ENCODE assay signal across 8 cellular contexts in the genomic region with DNA sequence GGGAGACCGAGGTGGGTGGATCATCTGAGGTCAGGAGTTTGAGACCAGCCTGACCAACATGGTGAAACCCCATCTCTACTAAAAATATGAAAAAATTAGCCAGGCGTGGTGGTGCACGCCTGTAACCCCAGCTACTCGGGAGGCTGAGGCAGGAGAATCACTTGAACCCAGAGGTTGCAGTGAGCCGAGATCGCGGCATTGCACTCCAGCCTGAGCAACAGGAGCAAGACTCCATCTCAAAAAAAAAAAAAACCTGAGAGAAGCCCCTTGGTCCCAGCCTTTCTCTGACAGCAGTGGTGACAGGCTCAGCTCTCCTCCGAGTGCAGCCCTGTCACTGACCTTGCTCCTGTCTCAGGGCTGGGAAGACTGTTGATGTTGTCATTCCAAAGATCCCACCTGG. TPM values are rescaled to one million over a fixed set of nuclear protein-coding genes. Genes with fewer than 3 reads are reported as not detected.
A peak's percentile ranks its signal among the peaks of the same experiment; 100 is the strongest.
DNase-seq lines count a peak whose midpoint lies in the region; ATAC-seq, FAIRE-seq and TF ChIP-seq lines count a peak whose summit lies in the region.
"Not testable (repeated sequence)": the region's sequence is repeated elsewhere in the genome, so short reads cannot be mapped to it uniquely, and the experiment has no call there.

No MANE protein-coding gene starts in this region.

- H3K9me3 Mint-ChIP-seq in CD8-positive, alpha-beta T cell; activated T-cell treated with anti-CD3 and anti-CD28 coated beads, Interleukin-2, amount 50 U/mL, for 72 hours: not testable (repeated sequence)

- DNase-seq in CD8-positive, alpha-beta T cell; PC-3; activated T-cell treated with anti-CD3 and anti-CD28 coated beads, Interleukin-2, amount 50 U/mL, for 72 hours; keratinocyte (ENCODE audit: low read depth, low spot score); transverse colon: not testable (repeated sequence)

- not testable (repeated sequence) for BruUV-seq in PC-3 (replicated peaks; lab: Mats Ljungman, UMichigan)

- H3K4me1 Mint-ChIP-seq in CD8-positive, alpha-beta T cell (ENCODE audit: low read depth) = peaks cover 48% of the 10 kb centered on the region
- peaks cover 44% of the 10 kb centered on the region for H3K4me1 Mint-ChIP-seq in activated T-cell treated with anti-CD3 and anti-CD28 coated beads, Interleukin-2, amount 50 U/mL, for 72 hours (ENCODE audit: low read depth)

- not testable (repeated sequence) for H2AFZ ChIP-seq in PC-3 (ENCODE audit: low read length); keratinocyte (ENCODE audit: control insufficient read depth, low read length)

- H3K4me1 ChIP-seq in CD8-positive, alpha-beta T cell (ENCODE audit: insufficient read depth, low read length) = peaks cover 52% of the 10 kb centered on the region
- peaks cover 22% of the 10 kb centered on the region for H3K4me1 ChIP-seq in PC-3 (ENCODE audit: insufficient read depth, low read length)
- peaks cover 22% of the 10 kb centered on the region for H3K4me1 ChIP-seq in keratinocyte (ENCODE audit: control insufficient read depth, extremely low read depth, insufficient read depth, low read length)
- H3K4me1 ChIP-seq in mucosa of stomach (ENCODE audit: control insufficient read depth, insufficient read depth, low read length) = peaks cover 35% of the 10 kb centered on the region
- peaks cover 6 to 44% (median 25%) of the 10 kb centered on the region in 4 donors for H3K4me1 ChIP-seq in transverse colon

- not testable (repeated sequence) for H3K4me3 ChIP-seq in CD8-positive, alpha-beta T cell (ENCODE audit: low read depth, low read length); PC-3 (ENCODE audit: low read length); keratinocyte (ENCODE audit: control insufficient read depth in 2 of 3, extremely low read depth in 1 of 3, insufficient read depth in 2 of 3, low read depth in 1 of 3, low read length in 3 of 3); mucosa of stomach (ENCODE audit: low read length); transverse colon

- not testable (repeated sequence) for H3K27me3 Mint-ChIP-seq in CD8-positive, alpha-beta T cell (ENCODE audit: low read depth); activated T-cell treated with anti-CD3 and anti-CD28 coated beads, Interleukin-2, amount 50 U/mL, for 72 hours (ENCODE audit: low read depth)

- in situ Hi-C loops in transverse colon (cut with MboI; ENCODE audit: low pct_ligation_motif_present in 1 of 4, low pct_unique_long_range_greater_than_20kb in 1 of 4, low sequenced_read_pairs in 3 of 4) = loop anchor here in 1 of 4 donors (10.0 kb wide), 1 partner anchor 112 kb away; no protein-coding TSS in a partner anchor

- H3K4me2 ChIP-seq in PC-3 (ENCODE audit: low read length) = peak overlapping the region; percentile 62
- H3K4me2 ChIP-seq in keratinocyte (ENCODE audit: control insufficient read depth, extremely low read depth, insufficient read depth, low read depth, low read length) = peak overlapping the region; percentile 37

- H3K9me1 ChIP-seq in keratinocyte (ENCODE audit: control insufficient read depth, extremely low read depth, insufficient read depth, low read length) = not testable (repeated sequence)

- not testable (repeated sequence) for H3K4me3 Mint-ChIP-seq in CD8-positive, alpha-beta T cell; activated T-cell treated with anti-CD3 and anti-CD28 coated beads, Interleukin-2, amount 50 U/mL, for 72 hours

- intact Hi-C loops in CD8-positive, alpha-beta T cell (cut with DNase I, micrococcal nuclease) = loop anchor here in 1 of 2 experiments (5.0 kb wide), 1 partner anchor 115 kb away; no protein-coding TSS in a partner anchor
- intact Hi-C loops in PC-3 (cut with micrococcal nuclease) = not testable (repeated sequence)
- intact Hi-C loops in transverse colon (cut with DNase I; ENCODE audit: low total_unique reads) = loop anchor here (10.0 kb wide), 1 partner anchor 92 kb away; a partner anchor contains a TSS

- H3F3A ChIP-seq in PC-3 (ENCODE audit: low read length, unreplicated experiment) = not testable (repeated sequence)

- not testable (repeated sequence) for ATAC-seq in CD8-positive, alpha-beta T cell; PC-3; activated T-cell treated with anti-CD3 and anti-CD28 coated beads, Interleukin-2, amount 50 U/mL, for 72 hours (replicated peaks in 1 of 2)
- ATAC-seq in GM19452 (IDR thresholded peaks at IDR 0.05; ENCODE audit: unreplicated experiment) (peak; percentile 18), HG03066 (IDR thresholded peaks at IDR 0.05; ENCODE audit: low read depth, unreplicated experiment) (peak; percentile 4)

- FAIRE-seq in keratinocyte (lab: Jason Lieb, UNC) = not testable (repeated sequence)

- not testable (repeated sequence) for H3K9me3 ChIP-seq in CD8-positive, alpha-beta T cell (ENCODE audit: low read length); PC-3 (ENCODE audit: low read length); keratinocyte (ENCODE audit: control insufficient read depth, low read depth, low read length); mucosa of stomach (ENCODE audit: control insufficient read depth, low read length); transverse colon

- not testable (repeated sequence) for TF ChIP-seq EP300 in transverse colon (IDR thresholded peaks at IDR 0.05; ENCODE audit: low read depth)

- H3K36me3 ChIP-seq in CD8-positive, alpha-beta T cell (ENCODE audit: insufficient read depth, low read length) = peaks cover 14% of the 10 kb centered on the region
- not testable (repeated sequence) for H3K36me3 ChIP-seq in PC-3 (ENCODE audit: low read depth, low read length); keratinocyte (ENCODE audit: control insufficient read depth in 2 of 2, extremely low read depth in 1 of 2, insufficient read depth in 2 of 2, low read length in 2 of 2)
- H3K36me3 ChIP-seq in mucosa of stomach (ENCODE audit: control insufficient read depth, insufficient read depth, low read length) (peaks cover 14% of the 10 kb centered on the region), transverse colon (peaks cover 0 to 12% (median 2%) of the 10 kb centered on the region in 4 donors)

- CTCF ChIA-PET in CD8-positive, alpha-beta T cell (lab: Charles Lee) = interaction anchor here (0.6 kb wide), 1 partner anchor 11 kb away, joined by 3 read pairs; no protein-coding TSS in a partner anchor
- CTCF ChIA-PET in PC-3 (lab: Charles Lee) = not testable (repeated sequence)

- H3K9me2 ChIP-seq in PC-3 (replicated peaks; ENCODE audit: low read length) = not testable (repeated sequence)

- peak overlapping the region; percentile 37 for H3K27ac Mint-ChIP-seq in CD8-positive, alpha-beta T cell
- peak overlapping the region; percentile 57 for H3K27ac Mint-ChIP-seq in activated T-cell treated with anti-CD3 and anti-CD28 coated beads, Interleukin-2, amount 50 U/mL, for 72 hours

- H3K79me2 ChIP-seq in PC-3 (ENCODE audit: low read length); keratinocyte (ENCODE audit: control insufficient read depth, insufficient read depth, low read length): not testable (repeated sequence)

- WGBS in transverse colon (ENCODE audit: low coverage in 1 of 2), 2 donors = 85 to 100% methylated on average over 1 to 8 of the region's 8 CpGs

- POLR2A ChIA-PET in CD8-positive, alpha-beta T cell (lab: Charles Lee); PC-3 (lab: Charles Lee; ENCODE audit: unreplicated experiment): not testable (repeated sequence)

- dilution Hi-C loops in keratinocyte (cut with MboI; ENCODE audit: extremely low pct_ligation_motif_present, low sequenced_read_pairs) = not testable (repeated sequence)

- TF ChIP-seq CTCF in CD8-positive, alpha-beta T cell (IDR thresholded peaks at IDR 0.05); PC-3 (conservative IDR thresholded peaks at IDR 0.05; ENCODE audit: low read depth, low read length); keratinocyte (optimal IDR thresholded peaks at IDR 0.05 in 1 of 3, IDR thresholded peaks at IDR 0.05 in 1 of 3, conservative IDR thresholded peaks at IDR 0.05 in 1 of 3; ENCODE audit: extremely low read depth in 1 of 3, insufficient read depth in 2 of 3, low read length in 3 of 3); transverse colon (IDR thresholded peaks at IDR 0.05): not testable (repeated sequence)

- H3K27me3 ChIP-seq in CD8-positive, alpha-beta T cell (ENCODE audit: insufficient read depth, low read length); PC-3 (ENCODE audit: low read length); keratinocyte (ENCODE audit: control insufficient read depth, extremely low read depth, insufficient read depth, low read length); mucosa of stomach (ENCODE audit: control insufficient read depth, insufficient read depth, low read length); transverse colon: not testable (repeated sequence)

- H3K9ac ChIP-seq in PC-3 (ENCODE audit: low read length); keratinocyte (ENCODE audit: control insufficient read depth, extremely low read depth, insufficient read depth, low read length): not testable (repeated sequence)
- H3K9ac ChIP-seq in mucosa of stomach (ENCODE audit: low read length) = peak overlapping the region; percentile 69

- not testable (repeated sequence) for H3K27ac ChIP-seq in CD8-positive, alpha-beta T cell (ENCODE audit: low read depth, low read length); keratinocyte (ENCODE audit: control insufficient read depth, insufficient read depth, low read length)
- H3K27ac ChIP-seq in PC-3 (ENCODE audit: low read length) = peak overlapping the region; percentile 8; the same call in 1 of the 2 replicates
- H3K27ac ChIP-seq in transverse colon = peak overlapping the region; percentile 47 to 82 (median 74)

- peaks cover 24% of the 10 kb centered on the region for H3K36me3 Mint-ChIP-seq in CD8-positive, alpha-beta T cell
- peaks cover 9 to 14% of the 10 kb centered on the region in 2 donors for H3K36me3 Mint-ChIP-seq in activated T-cell treated with anti-CD3 and anti-CD28 coated beads, Interleukin-2, amount 50 U/mL, for 72 hours (ENCODE audit: insufficient read depth in 2 of 2)

- not testable (repeated sequence) for TF ChIP-seq POLR2A in transverse colon (IDR thresholded peaks at IDR 0.05)

- not testable (repeated sequence) for H4K20me1 ChIP-seq in PC-3 (ENCODE audit: low read length); keratinocyte (ENCODE audit: control insufficient read depth, extremely low read depth, insufficient read depth, low read length)

RNA-seq across cellular contexts. Expression of a gene that starts 16.9 kb away (rescaled TPM):
- 10 to 100 TPM; 27.5 to 29.8 TPM for total RNA-seq in CD8-positive, alpha-beta T cell
- total RNA-seq in PC-3 (2014; rRNA removed) (19.4 and 21.6 TPM in 2 replicates), transverse colon (100 to 1,000 TPM; 103 to 435 (median 217) TPM)
- 10 to 100 TPM; 29.7 to 35.1 TPM for total RNA-seq in activated T-cell treated with anti-CD3 and anti-CD28 coated beads, Interleukin-2, amount 50 U/mL, for 72 hours
- polyA plus RNA-seq in keratinocyte = 5.1 to 8.6 TPM (median 5.3 TPM) in 3 replicates
- polyA plus RNA-seq in keratinocyte (2011; ENCODE audit: low read depth) = 2.8 TPM
- 4.9 and 5.0 TPM in 2 replicates for polyA plus RNA-seq in keratinocyte (2011; cell fraction: cytosol; rRNA removed)
- 6.5 and 8.6 TPM in 2 replicates for polyA plus RNA-seq in keratinocyte (2011; cell fraction: nucleus; rRNA removed)
- polyA plus RNA-seq in keratinocyte (2012; ENCODE audit: low replicate concordance) = 3.1 and 6.2 TPM in 2 replicates
- 1.8 to 5.7 TPM (median 2.7 TPM) in 3 replicates for polyA minus RNA-seq in keratinocyte
- 7.1 TPM for polyA minus RNA-seq in keratinocyte (2011; cell fraction: cytosol; rRNA and poly(A)+ RNA removed)
- 2.6 and 6.2 TPM in 2 replicates for polyA minus RNA-seq in keratinocyte (2011; cell fraction: nucleus; rRNA and poly(A)+ RNA removed)
